In genomic region chr17:81329279-81329926, GRCh38 we compare ENCODE assay signal across 1 cellular context.
TF ChIP-seq lines count a peak whose summit lies in the region.

No MANE protein-coding gene starts in this region.

TF ChIP-seq in HepG2, 621 proteins besides CTCF, POLR2A, EP300 and RAD21 (continued from another document and continues in another):
- TF ChIP-seq NR2F6 (IDR thresholded peaks at IDR 0.05), result no peak
- peak; percentile 52; the same call in 1 of the 2 replicates for TF ChIP-seq NR2F6 (CRISPR knock-in tag; IDR thresholded peaks at IDR 0.05)
- peak; percentile 45; the same call in 1 of the 2 replicates for TF ChIP-seq ETV5 (CRISPR knock-in tag; IDR thresholded peaks at IDR 0.05; ENCODE audit: borderline replicate concordance)
- TF ChIP-seq RNF219 (CRISPR knock-in tag; IDR thresholded peaks at IDR 0.05), result no peak
- no peak for TF ChIP-seq PHF20 (CRISPR knock-in tag; IDR thresholded peaks at IDR 0.05)
- no peak; the same call in 1 of the 2 replicates for TF ChIP-seq NFYB (CRISPR knock-in tag; IDR thresholded peaks at IDR 0.05)
- TF ChIP-seq ZBTB40 (IDR thresholded peaks at IDR 0.05), result no peak
- peak; percentile 51; the same call in 1 of the 2 replicates for TF ChIP-seq ZBTB40 (CRISPR knock-in tag; IDR thresholded peaks at IDR 0.05)
- no peak for TF ChIP-seq CEBPG (CRISPR knock-in tag; IDR thresholded peaks at IDR 0.05)
- no peak; the same call in 1 of the 2 replicates for TF ChIP-seq KDM1A (CRISPR knock-in tag; IDR thresholded peaks at IDR 0.05)
- TF ChIP-seq ZNF773 (CRISPR knock-in tag; IDR thresholded peaks at IDR 0.05; ENCODE audit: borderline replicate concordance), result no peak
- TF ChIP-seq SOX6 (IDR thresholded peaks at IDR 0.05), result no peak
- no peak; the same call in 1 of the 2 replicates for TF ChIP-seq SOX6 (CRISPR knock-in tag; IDR thresholded peaks at IDR 0.05)
- peak; percentile 55; the same call in 1 of the 2 replicates for TF ChIP-seq ZNF704 (CRISPR knock-in tag; IDR thresholded peaks at IDR 0.05; ENCODE audit: borderline replicate concordance)
- no peak for TF ChIP-seq ZNF33A (CRISPR knock-in tag; IDR thresholded peaks at IDR 0.05; ENCODE audit: borderline replicate concordance)
- no peak for TF ChIP-seq ZSCAN22 (CRISPR knock-in tag; IDR thresholded peaks at IDR 0.05)
- no peak for TF ChIP-seq ZNF710 (CRISPR knock-in tag; IDR thresholded peaks at IDR 0.05; ENCODE audit: borderline replicate concordance)
- no peak for TF ChIP-seq ZNF577 (CRISPR knock-in tag; IDR thresholded peaks at IDR 0.05; ENCODE audit: borderline replicate concordance, low read depth)
- TF ChIP-seq ZNF136 (CRISPR knock-in tag; IDR thresholded peaks at IDR 0.05; ENCODE audit: low read depth), result no peak
- no peak for TF ChIP-seq SP1 (IDR thresholded peaks at IDR 0.05)
- TF ChIP-seq SP1 (CRISPR knock-in tag; IDR thresholded peaks at IDR 0.05), result no peak
- TF ChIP-seq TRIM22 (IDR thresholded peaks at IDR 0.05), result no peak
- no peak for TF ChIP-seq ZNF530 (CRISPR knock-in tag; IDR thresholded peaks at IDR 0.05; ENCODE audit: low read depth)
- TF ChIP-seq ZNF207 (IDR thresholded peaks at IDR 0.05; ENCODE audit: borderline replicate concordance), result no peak
- no peak for TF ChIP-seq SMARCC2 (IDR thresholded peaks at IDR 0.05)
- peak; percentile 81 for TF ChIP-seq ZFY (CRISPR knock-in tag; IDR thresholded peaks at IDR 0.05)
- no peak for TF ChIP-seq SALL2 (CRISPR knock-in tag; IDR thresholded peaks at IDR 0.05)
- TF ChIP-seq ZNF451 (CRISPR knock-in tag; IDR thresholded peaks at IDR 0.05), result no peak
- no peak for TF ChIP-seq ZBTB43 (CRISPR knock-in tag; conservative IDR thresholded peaks at IDR 0.05)
- TF ChIP-seq DZIP1 (CRISPR knock-in tag; IDR thresholded peaks at IDR 0.05), result no peak; the same call in 1 of the 2 replicates
- no peak for TF ChIP-seq CREB1 (IDR thresholded peaks at IDR 0.05)
- TF ChIP-seq CREB1 (CRISPR knock-in tag; IDR thresholded peaks at IDR 0.05), result no peak
- no peak for TF ChIP-seq TRAFD1 (CRISPR knock-in tag; IDR thresholded peaks at IDR 0.05; ENCODE audit: borderline replicate concordance)
- no peak for TF ChIP-seq DDIT3 (CRISPR knock-in tag; IDR thresholded peaks at IDR 0.05)
- TF ChIP-seq CERS6 (CRISPR knock-in tag; IDR thresholded peaks at IDR 0.05), result no peak
